In the genomic region with DNA sequence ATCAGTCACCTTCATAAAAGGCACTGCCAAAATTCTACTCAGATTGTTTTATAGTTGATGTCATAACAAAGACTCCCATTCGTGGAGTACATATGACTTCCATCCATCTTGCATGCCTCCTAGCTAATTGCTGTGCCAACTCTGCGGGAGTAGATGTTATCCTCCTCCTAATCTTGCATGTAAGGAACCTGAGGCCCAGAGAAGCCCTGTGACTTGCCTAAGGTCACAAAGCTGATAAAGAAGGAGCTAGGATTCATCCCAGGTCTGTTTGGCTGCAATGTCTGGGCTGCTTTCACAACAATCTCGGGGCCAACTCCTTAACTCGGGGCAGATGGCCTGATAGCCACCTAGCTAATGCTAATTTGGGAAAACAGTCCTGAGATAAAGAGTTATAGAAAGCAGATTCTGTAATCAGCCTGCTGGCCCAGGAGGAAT, we compare ENCODE assay signal across 14 cellular contexts.
"Had no signal": no experiment of that assay in that cellular context is flagged by ENCODE, and none has a peak within 500 bp of the region (broad histone marks: within the 10 kb centered on the region; RNA-seq: fewer than 3 reads in every experiment).

No MANE protein-coding gene starts in this region.

- H3K27ac ChIP-seq: vagina had no signal

- H3K4me3 ChIP-seq: lung, mucosa of descending colon, stomach, vagina had no signal

- H3K27me3 ChIP-seq: stomach, vagina had no signal

- H3K36me3 ChIP-seq: stomach, vagina had no signal

- ATAC-seq: left colon; mucosa of descending colon; naive thymus-derived CD8-positive, alpha-beta T cell had no signal

- DNase-seq: activated B cell treated with CpG ODN at 0.5 μM for 24 hours; activated CD4-positive, alpha-beta T cell treated with anti-CD3 and anti-CD28 coated beads, Interleukin-2, amount 10 ng/mL, durations not matched to agents 24 days and 14 days; activated naive CD4-positive, alpha-beta T cell; central memory CD4-positive, alpha-beta T cell; effector memory CD4-positive, alpha-beta T cell; head of caudate nucleus; left colon; mucosa of descending colon; naive thymus-derived CD8-positive, alpha-beta T cell; stimulated activated CD4-positive, alpha-beta T cell treated with anti-CD3 and anti-CD28 coated beads, Interleukin-15, amount 100 ng/mL, for 24 hours; stimulated activated CD4-positive, alpha-beta T cell treated with anti-CD3 and anti-CD28 coated beads, Interleukin-4, amount 100 ng/mL, for 24 hours; stomach had no signal

- H3K9me3 ChIP-seq: mucosa of descending colon, stomach, vagina had no signal
